9 cellular contexts compared by ENCODE assay signal in genomic region chr6:144103026-144103563, GRCh38. TPM values are rescaled to one million over a fixed set of nuclear protein-coding genes. Genes with fewer than 3 reads are reported as not detected.
"Had no signal": no experiment of that assay in that cellular context is flagged by ENCODE, and none has a peak within 500 bp of the region (broad histone marks: within the 10 kb centered on the region; RNA-seq: fewer than 3 reads in every experiment).

No MANE protein-coding gene starts in this region.

- H3K27ac ChIP-seq: GM23248, HL-60 had no signal

- H2AFZ ChIP-seq: GM23248 had no signal

- H3K4me3 Mint-ChIP-seq: HFFc6 had no signal

- H3K9me3 Mint-ChIP-seq: HFFc6 had no signal

- H3K9ac ChIP-seq: GM23248 had no signal

- DNase-seq: GM23248, GOT3, H7, HCEC 1CT, HFFc6, IMR-90, KBM-7 had no signal

- H3K4me3 ChIP-seq: GM23248 had no signal

- H3K27ac Mint-ChIP-seq: HFFc6 had no signal

RNA-seq across cellular contexts. Expression of gene STX11, which starts 47.2 kb away (rescaled TPM):
- total RNA-seq: H4, H7 had no signal
